ENCODE assay signal across 8 cellular contexts in genomic region chr6:97669191-97669651, GRCh38.
DNase-seq lines count a peak whose midpoint lies in the region; ATAC-seq and TF ChIP-seq lines count a peak whose summit lies in the region.

No MANE protein-coding gene starts in this region.

- no peak for TF ChIP-seq CTCF in neural cell (IDR thresholded peaks at IDR 0.05; ENCODE audit: poor library complexity, severe bottlenecking)

- H3K9me3 ChIP-seq in HUES6 (ENCODE audit: control insufficient read depth, insufficient read depth, low read depth, low read length) = no peaks in the 10 kb centered on the region
- H3K9me3 ChIP-seq in duodenal mucosa (ENCODE audit: control insufficient read depth in 1 of 2, low read length in 2 of 2) = no peaks in the 10 kb centered on the region
- no peaks in the 10 kb centered on the region for H3K9me3 ChIP-seq in neural cell (ENCODE audit: low read length)

- H3K27ac ChIP-seq in HUES6 (ENCODE audit: low read depth, low read length) (no peak overlapping the region), duodenal mucosa (ENCODE audit: low read depth, low read length) (no peak overlapping the region), neural cell (ENCODE audit: low read length) (peak overlapping the region; percentile 96)

- no peaks in the 10 kb centered on the region for H4K20me1 ChIP-seq in neural cell (ENCODE audit: insufficient read depth)

- DNase-seq in NOMO-1 (lab: John Stamatoyannopoulos, UW; ENCODE audit: unreplicated experiment in 2 of 2) (no peak), NCI-H187 treated with DMSO at 0.1 percent for 48 hours (lab: John Stamatoyannopoulos, UW) (no peak), DMS79 treated with DMSO at 0.1 percent for 48 hours (lab: John Stamatoyannopoulos, UW) (no peak)

- H3K9ac ChIP-seq in HUES6 (ENCODE audit: low read length) (no peak overlapping the region), duodenal mucosa (ENCODE audit: low read depth in 1 of 2, low read length in 2 of 2) (no peak overlapping the region), neural cell (ENCODE audit: low read length) (peak overlapping the region; percentile 72)

- H3K79me2 ChIP-seq in neural cell (replicated peaks; ENCODE audit: insufficient read depth, low read length) = no peaks in the 10 kb centered on the region

- peak; percentile 62 for TF ChIP-seq EP300 in neural cell (conservative IDR thresholded peaks at IDR 0.05; ENCODE audit: poor library complexity, severe bottlenecking)

- peak; percentile 47 for TF ChIP-seq RAD21 in neural cell (conservative IDR thresholded peaks at IDR 0.05)

- H2AFZ ChIP-seq in neural cell (ENCODE audit: low read depth, low read length) = peak overlapping the region; percentile 31

- no peaks in the 10 kb centered on the region for H3F3A ChIP-seq in neural cell (ENCODE audit: insufficient read depth, low read length, poor library complexity, severe bottlenecking)

- peaks cover 3% of the 10 kb centered on the region; the same call in 1 of the 2 replicates for H3K4me1 ChIP-seq in HUES6 (ENCODE audit: control insufficient read depth, insufficient read depth, low read length)
- no peaks in the 10 kb centered on the region for H3K4me1 ChIP-seq in duodenal mucosa (ENCODE audit: control insufficient read depth in 1 of 2, insufficient read depth in 2 of 2, low read length in 2 of 2)

- peak; percentile 99 for ATAC-seq in GM18502 (IDR thresholded peaks at IDR 0.05; ENCODE audit: poor library complexity, unreplicated experiment)
- peak; percentile 100 for ATAC-seq in GM21528 (IDR thresholded peaks at IDR 0.05; ENCODE audit: low FRiP score, unreplicated experiment)

- H3K4me3 ChIP-seq in HUES6 (ENCODE audit: low read depth, low read length) (peak overlapping the region; percentile 39), duodenal mucosa (ENCODE audit: low read depth in 1 of 2, low read length in 2 of 2) (peak overlapping the region; percentile 18 to 19), neural cell (ENCODE audit: low read length) (peak overlapping the region; percentile 62)

- H3K9me2 ChIP-seq in neural cell (ENCODE audit: insufficient read depth, low read length) = no peaks in the 10 kb centered on the region

- H3K27me3 ChIP-seq in HUES6 (ENCODE audit: control insufficient read depth, insufficient read depth, low read length) (no peaks in the 10 kb centered on the region), duodenal mucosa (ENCODE audit: control insufficient read depth in 1 of 2, insufficient read depth in 2 of 2, low read length in 2 of 2) (no peaks in the 10 kb centered on the region), neural cell (ENCODE audit: insufficient read depth, low read depth, low read length) (no peaks in the 10 kb centered on the region)

- H3K36me3 ChIP-seq in HUES6 (ENCODE audit: control insufficient read depth, insufficient read depth, low read length) (no peaks in the 10 kb centered on the region), duodenal mucosa (ENCODE audit: control insufficient read depth in 1 of 2, insufficient read depth in 2 of 2, low read length in 2 of 2) (no peaks in the 10 kb centered on the region), neural cell (ENCODE audit: insufficient read depth, low read length) (no peaks in the 10 kb centered on the region)

- H3K4me2 ChIP-seq in neural cell (ENCODE audit: low read length) = peak overlapping the region; percentile 74

TF ChIP-seq in neural cell, 6 proteins besides CTCF, POLR2A, EP300 and RAD21:
- TF ChIP-seq REST (IDR thresholded peaks at IDR 0.05; ENCODE audit: borderline replicate concordance) = peak; percentile 36
- peak; percentile 58 for TF ChIP-seq POLR2AphosphoS5 (IDR thresholded peaks at IDR 0.05)
- TF ChIP-seq SMC3 (conservative IDR thresholded peaks at IDR 0.05; ENCODE audit: poor library complexity) = peak; percentile 38
- TF ChIP-seq TAF1 (IDR thresholded peaks at IDR 0.05; ENCODE audit: low read depth) = peak; percentile 69
- peak; percentile 31 for TF ChIP-seq MXI1 (conservative IDR thresholded peaks at IDR 0.05; ENCODE audit: poor library complexity, severe bottlenecking)
- no peak for TF ChIP-seq EZH2 (IDR thresholded peaks at IDR 0.05; ENCODE audit: borderline replicate concordance, insufficient read depth, low read length, poor library complexity, severe bottlenecking)
